In the genomic region with DNA sequence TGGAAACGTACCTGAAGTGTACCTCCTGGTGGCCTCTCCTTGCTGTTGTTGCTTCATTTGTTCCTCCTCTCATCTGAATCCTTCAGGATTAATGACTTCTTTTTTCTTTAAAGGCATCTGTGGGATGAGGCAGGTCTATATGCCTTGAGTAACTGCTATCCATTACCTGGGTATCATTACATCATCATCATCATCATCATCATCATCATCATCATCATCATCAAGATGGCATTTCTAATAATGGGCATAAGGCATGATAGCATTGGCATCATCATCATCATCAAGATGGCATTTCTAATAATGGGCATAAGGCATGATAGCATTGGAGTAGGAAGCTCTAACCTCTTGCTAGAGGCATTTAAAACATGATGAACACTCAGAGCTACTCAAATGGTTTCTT, we compare ENCODE assay signal across 8 cellular contexts.
"Had no signal": no experiment of that assay in that cellular context is flagged by ENCODE, and none has a peak within 500 bp of the region (broad histone marks: within the 10 kb centered on the region; RNA-seq: fewer than 3 reads in every experiment).

No MANE protein-coding gene starts in this region.

- H3K9me3 ChIP-seq: HAP-1 had no signal

- H2AFZ ChIP-seq: GM23248 had no signal

- H3K9ac ChIP-seq: GM23248 had no signal

- DNase-seq: GM23248, GOT3, H7, IMR-90, KBM-7 had no signal

- H3K27ac ChIP-seq: GM23248, HL-60 had no signal

- H3K36me3 ChIP-seq: HAP-1 had no signal

- H3K4me3 ChIP-seq: GM23248, HAP-1 had no signal

- H3K4me1 ChIP-seq: HAP-1 had no signal

- ATAC-seq: HCT116 had no signal
